ENCODE assay signal across 15 cellular contexts in the genomic region with DNA sequence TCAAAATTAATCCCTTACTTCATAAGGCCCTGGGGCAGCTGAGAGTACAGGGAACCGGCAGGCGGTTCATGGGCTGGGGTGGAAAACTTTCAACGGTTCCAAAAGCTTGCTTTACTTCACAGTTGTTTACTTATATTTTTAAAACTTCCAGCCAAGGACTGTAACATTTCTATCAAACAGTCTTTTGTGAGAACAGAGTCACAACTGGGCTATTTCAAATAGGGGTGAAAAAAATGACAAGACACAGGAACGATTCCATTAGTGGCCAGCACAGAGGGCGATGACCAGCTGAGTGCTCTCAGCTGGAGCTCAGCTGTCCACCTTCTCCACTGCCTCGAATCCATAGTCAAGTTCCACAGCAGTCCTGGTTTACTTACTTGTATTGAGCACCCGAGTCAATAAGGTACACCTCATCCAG. TPM values are rescaled to one million over a fixed set of nuclear protein-coding genes. Genes with fewer than 3 reads are reported as not detected.
DNase-seq lines count a peak whose midpoint lies in the region; ATAC-seq, FAIRE-seq and TF ChIP-seq lines count a peak whose summit lies in the region.
"Had no signal": no experiment of that assay in that cellular context is flagged by ENCODE, and none has a peak within 500 bp of the region (broad histone marks: within the 10 kb centered on the region; RNA-seq: fewer than 3 reads in every experiment).

No MANE protein-coding gene starts in this region.

- H3K4me3 ChIP-seq in liver (ENCODE audit: low read depth in 1 of 3, low read length in 3 of 3) (no peak overlapping the region), HepG2 (replicated peaks in 1 of 3; ENCODE audit: insufficient read depth in 1 of 3, low read depth in 2 of 3, low read length in 3 of 3) (no peak overlapping the region), mucosa of descending colon (no peak overlapping the region), upper lobe of right lung (no peak overlapping the region)
- H3K4me3 ChIP-seq: A549 had no signal

- FAIRE-seq in HepG2 (lab: Jason Lieb, UNC) = no peak
- FAIRE-seq: A549, H54 had no signal

- H3K36me3 ChIP-seq in liver (ENCODE audit: control insufficient read depth in 4 of 4, insufficient read depth in 3 of 4, low read depth in 1 of 4, low read length in 3 of 4) (peaks cover 10 to 38% (median 33%) of the 10 kb centered on the region in 4 donors), HepG2 (replicated peaks in 1 of 2; ENCODE audit: control insufficient read depth in 1 of 2, insufficient read depth in 2 of 2, low read length in 2 of 2) (peaks cover 9 to 53% of the 10 kb centered on the region in 2 experiments), mucosa of descending colon (ENCODE audit: low read depth) (no peaks in the 10 kb centered on the region), upper lobe of right lung (peaks cover 79% of the 10 kb centered on the region)

- H3K27me3 ChIP-seq in liver (ENCODE audit: control insufficient read depth in 4 of 4, insufficient read depth in 4 of 4, low read length in 3 of 4) (no peaks in the 10 kb centered on the region), HepG2 (ENCODE audit: control insufficient read depth in 1 of 2, insufficient read depth in 2 of 2, low read length in 2 of 2) (no peaks in the 10 kb centered on the region), upper lobe of right lung (no peaks in the 10 kb centered on the region)

- H3K4me1 ChIP-seq in liver (ENCODE audit: control insufficient read depth in 4 of 4, insufficient read depth in 4 of 4, low read length in 3 of 4) (peaks cover 0 to 12% (median 1%) of the 10 kb centered on the region in 4 donors), HepG2 (ENCODE audit: insufficient read depth, low read length) (no peaks in the 10 kb centered on the region), mucosa of descending colon (ENCODE audit: low read depth) (no peaks in the 10 kb centered on the region), upper lobe of right lung (peaks cover 14% of the 10 kb centered on the region)
- H3K4me1 ChIP-seq: A549 had no signal

- BruUV-seq in HepG2 (replicated peaks; lab: Mats Ljungman, UMichigan) = no TSS peak

- H3K27ac ChIP-seq in liver (ENCODE audit: low read depth in 1 of 2, low read length in 2 of 2) (no peak overlapping the region), HepG2 (ENCODE audit: extremely low read length, insufficient read depth, low read length) (no peak overlapping the region), upper lobe of right lung (peak overlapping the region; percentile 56)
- H3K27ac ChIP-seq: A549 had no signal

- no peak for TF ChIP-seq POLR2A in HepG2 (IDR thresholded peaks at IDR 0.05; ENCODE audit: insufficient read depth in 1 of 2, low read depth in 2 of 2, low read length in 2 of 2)

- H3K9ac ChIP-seq in liver (ENCODE audit: low read depth in 1 of 2, low read length in 2 of 2) = no peak overlapping the region
- H3K9ac ChIP-seq in HepG2 (ENCODE audit: insufficient read depth, low read depth, low read length) = no peak overlapping the region

- H3K9me3 ChIP-seq in liver (ENCODE audit: control insufficient read depth in 4 of 4, low read length in 3 of 4) = no peaks in the 10 kb centered on the region
- H3K9me3 ChIP-seq in HepG2 (ENCODE audit: low read length) = no peaks in the 10 kb centered on the region
- no peaks in the 10 kb centered on the region for H3K9me3 ChIP-seq in mucosa of descending colon
- no peaks in the 10 kb centered on the region for H3K9me3 ChIP-seq in upper lobe of right lung
- H3K9me3 ChIP-seq: A549 had no signal

- POLR2A ChIA-PET in HepG2 (lab: Yijun Ruan, JAX) = no interaction called here

- intact Hi-C loops in HepG2 (cut with micrococcal nuclease; ENCODE audit: unreplicated experiment) = no loop called here
- intact Hi-C loops in left ventricle myocardium superior (cut with micrococcal nuclease) = no loop called here
- intact Hi-C loops in mucosa of descending colon (cut with DNase I, micrococcal nuclease) = no loop called here
- intact Hi-C loops in upper lobe of right lung (cut with DNase I) = no loop called here

- ATAC-seq in HepG2 = no peak
- peak; percentile 82 for ATAC-seq in left ventricle myocardium superior
- peak; percentile 14 for ATAC-seq in mucosa of descending colon
- peak; percentile 50 for ATAC-seq in upper lobe of right lung
- ATAC-seq in HG02798 (IDR thresholded peaks at IDR 0.05; ENCODE audit: poor library complexity, unreplicated experiment) = no peak
- ATAC-seq: A549 had no signal

- no peaks in the 10 kb centered on the region for H3K79me2 ChIP-seq in HepG2 (ENCODE audit: insufficient read depth, low read length)

- no peak overlapping the region for H2AFZ ChIP-seq in HepG2 (ENCODE audit: low read length)

- in situ Hi-C loops in HepG2 (cut with HindIII; ENCODE audit: extremely low pct_ligation_motif_present, low pct_unique_long_range_greater_than_20kb) = loop anchor here (25.0 kb wide), 1 partner anchor 137 kb away; a partner anchor contains a TSS

- no peak for TF ChIP-seq RAD21 in liver (IDR thresholded peaks at IDR 0.05)
- no peak for TF ChIP-seq RAD21 in HepG2 (CRISPR knock-in tag; IDR thresholded peaks at IDR 0.05)

- 56% methylated on average over 7 of the region's 7 CpGs for WGBS in liver
- 88% methylated on average over 7 of the region's 7 CpGs for WGBS in HepG2 (ENCODE audit: low lambda C conversion rate)

- CTCF ChIA-PET in HepG2 (lab: Yijun Ruan, JAX; ENCODE audit: low intra/inter-chr PET ratio, low total read pairs) = no interaction called here

- DNase-seq in HepG2 (ENCODE audit: low spot score) (no peak), left ventricle myocardium superior (no peak), mucosa of descending colon (no peak), upper lobe of right lung (no peak), DMS 273 (lab: John Stamatoyannopoulos, UW; ENCODE audit: unreplicated experiment) (no peak)
- no peak for DNase-seq in stimulated activated CD8-positive, alpha-beta memory T cell treated with anti-CD3 and anti-CD28 coated beads, Interleukin-4, amount 100 ng/mL, for 48 hours
- DNase-seq: COR-L47, NCI-H1417 treated with DMSO at 0.1 percent for 48 hours, NCI-H2081, NCI-H226, NCI-H526 treated with DMSO at 0.1 percent for 48 hours had no signal

- no peak overlapping the region for H3K4me2 ChIP-seq in HepG2 (ENCODE audit: low read depth, low read length)
- H3K4me2 ChIP-seq: A549 had no signal

- TF ChIP-seq EP300 in HepG2 (IDR thresholded peaks at IDR 0.05; ENCODE audit: low read depth in 2 of 2, low read length in 2 of 2) (no peak), HepG2 (CRISPR knock-in tag; IDR thresholded peaks at IDR 0.05; ENCODE audit: borderline replicate concordance) (no peak)

- no peaks in the 10 kb centered on the region for H4K20me1 ChIP-seq in HepG2 (ENCODE audit: insufficient read depth, low read length)

- TF ChIP-seq CTCF in liver (IDR thresholded peaks at IDR 0.05; ENCODE audit: low read depth, low read length, missing input control) = no peak
- no peak for TF ChIP-seq CTCF in HepG2 (CRISPR knock-in tag; IDR thresholded peaks at IDR 0.05)
- TF ChIP-seq CTCF in mucosa of descending colon (IDR thresholded peaks at IDR 0.05) = no peak
- TF ChIP-seq CTCF in upper lobe of right lung (IDR thresholded peaks at IDR 0.05) = no peak

TF ChIP-seq in liver, 16 proteins besides CTCF, POLR2A, EP300 and RAD21 (continues in another document):
- peak; percentile 44 for TF ChIP-seq NR2F2 (IDR thresholded peaks at IDR 0.05)
- TF ChIP-seq SP1 (IDR thresholded peaks at IDR 0.05) = peak; percentile 42
- TF ChIP-seq, protein P1, sequence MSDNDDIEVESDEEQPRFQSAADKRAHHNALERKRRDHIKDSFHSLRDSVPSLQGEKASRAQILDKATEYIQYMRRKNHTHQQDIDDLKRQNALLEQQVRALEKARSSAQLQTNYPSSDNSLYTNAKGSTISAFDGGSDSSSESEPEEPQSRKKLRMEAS (IDR thresholded peaks at IDR 0.05) = no peak
- no peak for TF ChIP-seq FOXA1 (IDR thresholded peaks at IDR 0.05)
- no peak for TF ChIP-seq HNF4A (conservative IDR thresholded peaks at IDR 0.05)

TF ChIP-seq in HepG2, 621 proteins besides CTCF, POLR2A, EP300 and RAD21:
- TF ChIP-seq XRCC5 (optimal IDR thresholded peaks at IDR 0.05; ENCODE audit: low read length) = no peak
TF ChIP-seq in HepG2: peak in this region for 0.

RNA-seq across cellular contexts. Expression of a gene that starts 48.2 kb away (rescaled TPM):
- total RNA-seq in liver (10 to 100 TPM; 34.0 to 38.1 TPM), HepG2 (2016; rRNA removed; fragmentation: Illumina TruSeq; extraction: Trizol) (28.4 and 30.3 TPM in 2 replicates), left ventricle myocardium superior (36.4 TPM), mucosa of descending colon (10 to 100 TPM; 66.6 to 97.7 (median 87.5) TPM), upper lobe of right lung (45.2 TPM)
- polyA plus RNA-seq in liver (10 to 100 TPM in 1 of 2 donors, 1 to 10 TPM in 1; 9.1 to 20.5 TPM), HepG2 (2011; rRNA removed) (55.5 and 76.1 TPM in 2 replicates)
- 4.1 and 5.8 TPM in 2 replicates for total RNA-seq in HepG2 (2016; cell fraction: cytosol; rRNA removed; fragmentation: Illumina TruSeq; extraction: Trizol; ENCODE audit: low read depth)
- 29.5 and 30.7 TPM in 2 replicates for total RNA-seq in HepG2 (2016; cell fraction: insoluble cytoplasmic fraction; rRNA removed; fragmentation: Illumina TruSeq; extraction: Trizol)
- 12.3 and 13.8 TPM in 2 replicates for total RNA-seq in HepG2 (2016; cell fraction: membrane; rRNA removed; fragmentation: Illumina TruSeq; extraction: Trizol)
- 39.8 and 40.1 TPM in 2 replicates for total RNA-seq in HepG2 (2016; cell fraction: nucleus; rRNA removed; fragmentation: Illumina TruSeq; extraction: Trizol)
- 65.7 and 89.1 TPM in 2 replicates for polyA plus RNA-seq in HepG2 (2011; cell fraction: cytosol; rRNA removed)
- polyA plus RNA-seq in HepG2 (2011; cell fraction: nucleus; rRNA removed) = 262 and 282 TPM in 2 replicates
- 18.0 and 24.0 TPM in 2 replicates for polyA plus RNA-seq in HepG2 (2012)
- 2.7 and 2.8 TPM in 2 replicates for polyA plus RNA-seq in HepG2 (2016; cell fraction: cytosol; fragmentation: Illumina TruSeq; extraction: Trizol; ENCODE audit: low read depth)
- 25.0 and 28.1 TPM in 2 replicates for polyA plus RNA-seq in HepG2 (2016; cell fraction: insoluble cytoplasmic fraction; fragmentation: Illumina TruSeq; extraction: Trizol; ENCODE audit: low read depth)
- polyA plus RNA-seq in HepG2 (2016; cell fraction: membrane; fragmentation: Illumina TruSeq; extraction: Trizol; ENCODE audit: low read depth) = 6.2 and 7.9 TPM in 2 replicates
- 37.8 and 41.4 TPM in 2 replicates for polyA plus RNA-seq in HepG2 (2016; cell fraction: nucleus; fragmentation: Illumina TruSeq; extraction: Trizol; ENCODE audit: insufficient read depth, low read depth)
- 225 and 394 TPM in 2 replicates for polyA minus RNA-seq in HepG2 (2011; rRNA and poly(A)+ RNA removed; ENCODE audit: low replicate concordance)
- 40.2 and 54.6 TPM in 2 replicates for polyA minus RNA-seq in HepG2 (2011; cell fraction: cytosol; rRNA and poly(A)+ RNA removed)
- 110 and 137 TPM in 2 replicates for polyA minus RNA-seq in HepG2 (2011; cell fraction: nucleus; rRNA and poly(A)+ RNA removed)

Comparison
In these comparisons a context has a peak if more than half of its experiments do, and no peak if none do; other contexts are left out.
1. ATAC-seq: peak in left ventricle myocardium superior (single experiment), mucosa of descending colon (single experiment) and upper lobe of right lung (single experiment); none in HepG2 (single experiment) and HG02798 (single experiment).